In the genomic region with DNA sequence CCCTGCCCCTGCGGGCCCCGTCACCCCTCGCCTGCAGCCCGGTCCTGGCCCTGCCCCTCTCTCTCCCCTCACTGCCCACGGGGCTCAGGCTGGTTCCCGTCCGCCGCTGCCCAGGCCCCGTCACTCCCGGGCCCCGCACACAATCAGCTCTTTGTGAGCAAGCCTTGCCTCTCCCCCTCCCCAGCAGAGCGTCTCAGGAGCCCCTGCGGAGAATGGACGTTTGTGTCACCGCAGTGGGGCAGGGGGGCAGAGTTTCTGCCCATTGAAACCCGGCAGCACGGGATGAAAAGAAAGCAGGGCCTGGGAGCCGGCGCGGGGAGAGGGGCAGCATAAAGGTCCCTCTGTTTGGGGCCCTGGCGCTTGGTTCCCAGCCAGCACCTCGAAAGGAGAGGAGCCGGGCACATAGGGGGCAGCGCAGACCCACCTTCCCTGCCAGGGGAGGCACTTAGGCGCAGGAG, we compare ENCODE assay signal across 17 cellular contexts. TPM values are rescaled to one million over a fixed set of nuclear protein-coding genes. Genes with fewer than 3 reads are reported as not detected.
DNase-seq lines count a peak whose midpoint lies in the region.
"Had no signal": no experiment of that assay in that cellular context is flagged by ENCODE, and none has a peak within 500 bp of the region (broad histone marks: within the 10 kb centered on the region; RNA-seq: fewer than 3 reads in every experiment).

No MANE protein-coding gene starts in this region.

- peak overlapping the region; percentile 45 for H3K9ac ChIP-seq in HUES64 (ENCODE audit: low read depth, low read length)
- H3K9ac ChIP-seq: GM23248 had no signal

- H3K9me3 ChIP-seq in HUES64 (ENCODE audit: insufficient read depth, low read depth, low read length), result no peaks in the 10 kb centered on the region
- H3K9me3 ChIP-seq: stomach had no signal

- H3K4me1 ChIP-seq in HUES64 (ENCODE audit: insufficient read depth, low read length), result peaks cover 11% of the 10 kb centered on the region
- H3K4me1 ChIP-seq: stomach had no signal

- H3K27me3 ChIP-seq in HUES64 (ENCODE audit: insufficient read depth, low read length) (no peaks in the 10 kb centered on the region), layer of hippocampus (ENCODE audit: control insufficient read depth, insufficient read depth, low read length) (no peaks in the 10 kb centered on the region)
- H3K27me3 ChIP-seq: cardiac muscle cell, hepatocyte had no signal

- H3K4me3 ChIP-seq in HUES64 (ENCODE audit: low read length), result no peak overlapping the region; the same call in 1 of the 2 replicates
- H3K4me3 ChIP-seq: cardiac muscle cell, GM23248, hepatocyte, stomach had no signal

- H3K36me3 ChIP-seq in HUES64 (ENCODE audit: insufficient read depth, low read length), result peaks cover 51% of the 10 kb centered on the region
- H3K36me3 ChIP-seq: cardiac muscle cell, stomach had no signal

- DNase-seq in ecto neural progenitor cell (ENCODE audit: low spot score) (peak; percentile 81), retina (peak; percentile 90), HPDE6-E6E7 (ENCODE audit: extremely low spot score) (no peak), SW 1271 (lab: John Stamatoyannopoulos, UW) (no peak)
- DNase-seq in stimulated activated CD4-positive, alpha-beta T cell treated with anti-CD3 and anti-CD28 coated beads, Interleukin-2, amount 100 ng/mL, for 48 hours, result no peak
- no peak for DNase-seq in activated T-cell treated with anti-CD3 and anti-CD28 coated beads, Interleukin-2, amount 50 U/mL, for 1 hour
- DNase-seq: activated naive CD4-positive, alpha-beta T cell; Karpas-422; NCI-H526 treated with DMSO at 0.1 percent for 48 hours; stomach had no signal

- H3K27ac ChIP-seq in HUES64 (ENCODE audit: low read depth, low read length) (peak overlapping the region; percentile 85), layer of hippocampus (ENCODE audit: low read depth, low read length) (peak overlapping the region; percentile 98)
- H3K27ac ChIP-seq: C4-2B, cardiac muscle cell, epithelial cell of prostate, GM23248, hepatocyte, stomach had no signal

- whole genome bisulfite sequencing in HUES64, result 56% methylated on average over 24 of the region's 25 CpGs

RNA-seq across cellular contexts. Expression of gene NUP214, which starts 13.5 kb away (rescaled TPM):
- 21.1 TPM for polyA plus RNA-seq in HUES64 (2013, experiment 1 of 2)
- polyA plus RNA-seq in HUES64 (2013, experiment 2 of 2), result 21.9 TPM

RNA-seq across cellular contexts. Expression of gene AIF1L, which starts 15.6 kb away (rescaled TPM):
- 99.3 TPM for polyA plus RNA-seq in HUES64 (2013, experiment 1 of 2)
- 99.3 TPM for polyA plus RNA-seq in HUES64 (2013, experiment 2 of 2)

Comparison
In these comparisons a context has a peak if more than half of its experiments do, and no peak if none do; other contexts are left out.
1. DNase-seq: peak in ecto neural progenitor cell (single experiment) and retina (single experiment); none in HPDE6-E6E7 (single experiment), SW 1271 (0 of 2), stimulated activated CD4-positive, alpha-beta T cell treated with anti-CD3 and anti-CD28 coated beads, Interleukin-2, amount 100 ng/mL, for 48 hours (0 of 2) and activated T-cell treated with anti-CD3 and anti-CD28 coated beads, Interleukin-2, amount 50 U/mL, for 1 hour (single experiment).